ENCODE assay signal across 18 cellular contexts in the genomic region with DNA sequence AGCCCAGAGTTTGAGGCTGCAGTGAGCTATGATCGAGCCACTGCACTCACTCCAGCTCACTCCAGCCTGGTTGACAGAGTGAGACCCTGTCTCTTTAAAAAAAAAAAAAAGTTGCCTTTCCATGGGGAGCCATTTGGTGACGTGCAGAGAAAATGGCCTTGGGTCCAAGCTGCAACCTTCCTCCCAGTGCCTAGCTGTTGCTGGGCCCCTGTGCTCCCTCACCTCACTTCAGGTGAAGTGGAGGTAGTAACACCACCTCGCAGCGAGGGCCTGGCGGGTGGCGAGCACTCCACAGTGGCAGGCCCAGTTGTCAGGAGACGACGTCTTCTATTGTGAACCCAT.
"Had no signal": no experiment of that assay in that cellular context is flagged by ENCODE, and none has a peak within 500 bp of the region (broad histone marks: within the 10 kb centered on the region; RNA-seq: fewer than 3 reads in every experiment).

No MANE protein-coding gene starts in this region.

- H3K36me3 ChIP-seq: ascending aorta, esophagus muscularis mucosa, gastroesophageal sphincter, tibial artery had no signal

- ATAC-seq: activated T-cell treated with anti-CD3 and anti-CD28 coated beads, Interleukin-2, amount 50 U/mL, for 72 hours; gastroesophageal sphincter had no signal

- H3K9me3 ChIP-seq: ascending aorta, esophagus muscularis mucosa, gastroesophageal sphincter, heart left ventricle, tibial artery had no signal

- H3K27me3 ChIP-seq: ascending aorta, esophagus muscularis mucosa, gastroesophageal sphincter, heart left ventricle, tibial artery had no signal

- H3K27ac ChIP-seq: ascending aorta, esophagus muscularis mucosa, gastroesophageal sphincter, heart left ventricle, tibial artery had no signal

- H3K4me3 ChIP-seq: ascending aorta, esophagus muscularis mucosa, gastroesophageal sphincter, heart left ventricle, lung, tibial artery had no signal

- DNase-seq: activated CD4-positive, CD25-positive, alpha-beta regulatory T cell treated with anti-CD3 and anti-CD28 coated beads, Interleukin-2, amount 50 U/mL, for 72 hours; activated CD8-positive, alpha-beta memory T cell treated with anti-CD3 and anti-CD28 coated beads for 24 hours; activated CD8-positive, alpha-beta memory T cell treated with anti-CD3 and anti-CD28 coated beads, Interleukin-2, amount 50 U/mL, for 48 hours; activated effector memory CD4-positive, alpha-beta T cell treated with anti-CD3 and anti-CD28 coated beads, Interleukin-2, amount 50 U/mL, for 16 hours; activated T-cell treated with anti-CD3 and anti-CD28 coated beads, Interleukin-2, amount 50 U/mL, for 72 hours; effector CD8-positive, alpha-beta T cell; heart left ventricle; midbrain; retina; stimulated activated CD4-positive, alpha-beta T cell treated with anti-CD3 and anti-CD28 coated beads, Interleukin-12 subunit alpha, Interleukin-12 subunit beta, amount 100 ng/mL, for 4 hours; stimulated activated CD4-positive, alpha-beta T cell treated with anti-CD3 and anti-CD28 coated beads, Interleukin-1b, Interleukin-23, amount 100 ng/mL, for 48 hours; stimulated activated CD8-positive, alpha-beta memory T cell treated with anti-CD3 and anti-CD28 coated beads, Interleukin-4, amount 100 ng/mL, for 48 hours; stimulated activated naive CD4-positive, alpha-beta T cell treated with Interleukin-2 at 50 U/mL for 16 hours; tibial artery had no signal
